Comparison of ENCODE assay signal across 16 cellular contexts in genomic region chr19:21440321-21440720, GRCh38.
"Had no signal": no experiment of that assay in that cellular context is flagged by ENCODE, and none has a peak within 500 bp of the region (broad histone marks: within the 10 kb centered on the region; RNA-seq: fewer than 3 reads in every experiment).

No MANE protein-coding gene starts in this region.

- H3K27me3 ChIP-seq: colonic mucosa, foreskin keratinocyte, right lobe of liver had no signal

- H3K36me3 ChIP-seq: colonic mucosa, right lobe of liver had no signal

- DNase-seq: colonic mucosa; effector CD4-positive, alpha-beta T cell; endodermal cell; erythroblast; foreskin keratinocyte; left colon; left ventricle myocardium superior; mesenchymal stem cell; naive B cell; occipital lobe; posterior cingulate gyrus; right lobe of liver; stimulated activated CD4-positive, alpha-beta T cell treated with anti-CD3 and anti-CD28 coated beads, Interleukin-4, amount 100 ng/mL, for 1 hour; trophoblast cell had no signal

- H3K4me3 ChIP-seq: colonic mucosa, lung, right lobe of liver had no signal

- ATAC-seq: foreskin keratinocyte; left colon; right lobe of liver; stimulated activated memory B cell treated with anti-CD40 and anti-IgM and Interleukin-4, amounts not matched to agents 10 μg/mL and 1 μg/mL and 100 μg/mL, for 72 hours had no signal

- H3K9me3 ChIP-seq: colonic mucosa had no signal

- H3K4me1 ChIP-seq: colonic mucosa, foreskin keratinocyte, right lobe of liver had no signal

- H3K27ac ChIP-seq: colonic mucosa, foreskin keratinocyte, right lobe of liver had no signal
